In genomic region chr6:10692965-10693538, GRCh38 we compare ENCODE assay signal across 3 cellular contexts.
A peak's percentile ranks its signal among the peaks of the same experiment; 100 is the strongest.
TF ChIP-seq lines count a peak whose summit lies in the region.

No MANE protein-coding gene starts in this region.

TF ChIP-seq in A549, 52 proteins besides CTCF, POLR2A, EP300 and RAD21:
- TF ChIP-seq CEBPB (IDR thresholded peaks at IDR 0.05) (no peak), RARB (CRISPR knock-in tag; IDR thresholded peaks at IDR 0.05) (no peak), FOSL2 (IDR thresholded peaks at IDR 0.05) (no peak), FOSL2 (CRISPR knock-in tag; IDR thresholded peaks at IDR 0.05) (no peak), NFE2L2 (conservative IDR thresholded peaks at IDR 0.05; ENCODE audit: low read length) (no peak), TP53 (CRISPR knock-in tag; IDR thresholded peaks at IDR 0.05) (no peak), HES2 (IDR thresholded peaks at IDR 0.05) (no peak)
- TF ChIP-seq, protein P1, sequence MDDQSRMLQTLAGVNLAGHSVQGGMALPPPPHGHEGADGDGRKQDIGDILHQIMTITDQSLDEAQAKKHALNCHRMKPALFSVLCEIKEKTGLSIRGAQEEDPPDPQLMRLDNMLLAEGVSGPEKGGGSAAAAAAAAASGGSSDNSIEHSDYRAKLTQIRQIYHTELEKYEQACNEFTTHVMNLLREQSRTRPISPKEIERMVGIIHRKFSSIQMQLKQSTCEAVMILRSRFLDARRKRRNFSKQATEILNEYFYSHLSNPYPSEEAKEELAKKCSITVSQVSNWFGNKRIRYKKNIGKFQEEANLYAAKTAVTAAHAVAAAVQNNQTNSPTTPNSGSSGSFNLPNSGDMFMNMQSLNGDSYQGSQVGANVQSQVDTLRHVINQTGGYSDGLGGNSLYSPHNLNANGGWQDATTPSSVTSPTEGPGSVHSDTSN (IDR thresholded peaks at IDR 0.05) = no peak

TF ChIP-seq in HCT116, 20 proteins besides CTCF, POLR2A, EP300 and RAD21:
- TF ChIP-seq EZH2phosphoT487 (IDR thresholded peaks at IDR 0.05; ENCODE audit: borderline replicate concordance) (no peak), REST (IDR thresholded peaks at IDR 0.05; ENCODE audit: low read depth) (no peak), MAX (IDR thresholded peaks at IDR 0.05) (no peak), SRF (IDR thresholded peaks at IDR 0.05; ENCODE audit: low read depth) (no peak), TCF7L2 (IDR thresholded peaks at IDR 0.05; ENCODE audit: borderline replicate concordance, extremely low read depth, insufficient read depth, insufficient read length) (no peak), POLR2AphosphoS5 (IDR thresholded peaks at IDR 0.05; ENCODE audit: low read depth, low read length) (no peak), EZH2 (IDR thresholded peaks at IDR 0.05) (no peak), CBX3 (IDR thresholded peaks at IDR 0.05; ENCODE audit: low read depth) (no peak)
- TF ChIP-seq, protein P2, sequence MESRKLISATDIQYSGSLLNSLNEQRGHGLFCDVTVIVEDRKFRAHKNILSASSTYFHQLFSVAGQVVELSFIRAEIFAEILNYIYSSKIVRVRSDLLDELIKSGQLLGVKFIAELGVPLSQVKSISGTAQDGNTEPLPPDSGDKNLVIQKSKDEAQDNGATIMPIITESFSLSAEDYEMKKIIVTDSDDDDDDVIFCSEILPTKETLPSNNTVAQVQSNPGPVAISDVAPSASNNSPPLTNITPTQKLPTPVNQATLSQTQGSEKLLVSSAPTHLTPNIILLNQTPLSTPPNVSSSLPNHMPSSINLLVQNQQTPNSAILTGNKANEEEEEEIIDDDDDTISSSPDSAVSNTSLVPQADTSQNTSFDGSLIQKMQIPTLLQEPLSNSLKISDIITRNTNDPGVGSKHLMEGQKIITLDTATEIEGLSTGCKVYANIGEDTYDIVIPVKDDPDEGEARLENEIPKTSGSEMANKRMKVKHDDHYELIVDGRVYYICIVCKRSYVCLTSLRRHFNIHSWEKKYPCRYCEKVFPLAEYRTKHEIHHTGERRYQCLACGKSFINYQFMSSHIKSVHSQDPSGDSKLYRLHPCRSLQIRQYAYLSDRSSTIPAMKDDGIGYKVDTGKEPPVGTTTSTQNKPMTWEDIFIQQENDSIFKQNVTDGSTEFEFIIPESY (IDR thresholded peaks at IDR 0.05; ENCODE audit: extremely low read depth, insufficient replicate concordance, low read length) = no peak
- TF ChIP-seq, protein P3, sequence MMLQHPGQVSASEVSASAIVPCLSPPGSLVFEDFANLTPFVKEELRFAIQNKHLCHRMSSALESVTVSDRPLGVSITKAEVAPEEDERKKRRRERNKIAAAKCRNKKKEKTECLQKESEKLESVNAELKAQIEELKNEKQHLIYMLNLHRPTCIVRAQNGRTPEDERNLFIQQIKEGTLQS (IDR thresholded peaks at IDR 0.05) = no peak

TF ChIP-seq in K562, 482 proteins besides CTCF, POLR2A, EP300 and RAD21:
- TF ChIP-seq RBM14 (IDR thresholded peaks at IDR 0.05; ENCODE audit: borderline replicate concordance, insufficient read depth, low read depth, low read length) (no peak), TCF15 (CRISPR knock-in tag; IDR thresholded peaks at IDR 0.05) (no peak), JUN (IDR thresholded peaks at IDR 0.05; ENCODE audit: borderline replicate concordance, low read depth, low read length) (no peak), JUN (CRISPR knock-in tag; IDR thresholded peaks at IDR 0.05; ENCODE audit: borderline replicate concordance) (no peak), ZNF655 (CRISPR knock-in tag; IDR thresholded peaks at IDR 0.05) (no peak), SIX5 (IDR thresholded peaks at IDR 0.05; ENCODE audit: borderline replicate concordance in 1 of 2, insufficient read depth in 1 of 2, low read depth in 1 of 2, low read length in 2 of 2) (no peak), ZNF561 (CRISPR knock-in tag; conservative IDR thresholded peaks at IDR 0.05) (peak; percentile 70; the same call in 1 of the 2 replicates), CEBPG (CRISPR knock-in tag; IDR thresholded peaks at IDR 0.05) (no peak), CEBPG (tag; conservative IDR thresholded peaks at IDR 0.05 in 1 of 2, IDR thresholded peaks at IDR 0.05 in 1 of 2) (no peak), ZNF280A (IDR thresholded peaks at IDR 0.05; ENCODE audit: low read depth, partially characterized antibody) (peak; percentile 96), CBX3 (IDR thresholded peaks at IDR 0.05; ENCODE audit: borderline replicate concordance in 1 of 2, low read length in 2 of 2) (peak in 1 of 2 experiments; percentile 93; a peak in 1 of 3 replicates), KLF6 (CRISPR knock-in tag; IDR thresholded peaks at IDR 0.05; ENCODE audit: borderline replicate concordance) (no peak), ZKSCAN3 (CRISPR knock-in tag; IDR thresholded peaks at IDR 0.05) (no peak), ESRRA (IDR thresholded peaks at IDR 0.05; ENCODE audit: borderline replicate concordance, low read depth) (no peak), ZNF609 (CRISPR knock-in tag; IDR thresholded peaks at IDR 0.05; ENCODE audit: borderline replicate concordance) (no peak), TRIM28 (IDR thresholded peaks at IDR 0.05) (peak; percentile 56; the same call in 1 of the 2 replicates), TSC22D4 (tag; IDR thresholded peaks at IDR 0.05) (no peak), CHCHD3 (CRISPR knock-in tag; IDR thresholded peaks at IDR 0.05) (no peak), EZH2 (IDR thresholded peaks at IDR 0.05; ENCODE audit: borderline replicate concordance, low read depth, low read length) (no peak), ZNF766 (CRISPR knock-in tag; conservative IDR thresholded peaks at IDR 0.05) (no peak), RBM34 (IDR thresholded peaks at IDR 0.05; ENCODE audit: borderline replicate concordance, insufficient read depth, low read length) (no peak), THRAP3 (IDR thresholded peaks at IDR 0.05; ENCODE audit: borderline replicate concordance) (no peak), CBX5 (IDR thresholded peaks at IDR 0.05; ENCODE audit: borderline replicate concordance, low read depth) (peak; percentile 75; the same call in 1 of the 2 replicates), E2F4 (CRISPR knock-in tag; IDR thresholded peaks at IDR 0.05; ENCODE audit: low read depth) (0 out of 2 replicates have a peak, but pooled peaks have one; percentile 17), ZBTB1 (CRISPR knock-in tag; IDR thresholded peaks at IDR 0.05; ENCODE audit: borderline replicate concordance, low read depth) (no peak), CCAR2 (IDR thresholded peaks at IDR 0.05; ENCODE audit: low read depth, low read length) (no peak)
- TF ChIP-seq, protein P4, sequence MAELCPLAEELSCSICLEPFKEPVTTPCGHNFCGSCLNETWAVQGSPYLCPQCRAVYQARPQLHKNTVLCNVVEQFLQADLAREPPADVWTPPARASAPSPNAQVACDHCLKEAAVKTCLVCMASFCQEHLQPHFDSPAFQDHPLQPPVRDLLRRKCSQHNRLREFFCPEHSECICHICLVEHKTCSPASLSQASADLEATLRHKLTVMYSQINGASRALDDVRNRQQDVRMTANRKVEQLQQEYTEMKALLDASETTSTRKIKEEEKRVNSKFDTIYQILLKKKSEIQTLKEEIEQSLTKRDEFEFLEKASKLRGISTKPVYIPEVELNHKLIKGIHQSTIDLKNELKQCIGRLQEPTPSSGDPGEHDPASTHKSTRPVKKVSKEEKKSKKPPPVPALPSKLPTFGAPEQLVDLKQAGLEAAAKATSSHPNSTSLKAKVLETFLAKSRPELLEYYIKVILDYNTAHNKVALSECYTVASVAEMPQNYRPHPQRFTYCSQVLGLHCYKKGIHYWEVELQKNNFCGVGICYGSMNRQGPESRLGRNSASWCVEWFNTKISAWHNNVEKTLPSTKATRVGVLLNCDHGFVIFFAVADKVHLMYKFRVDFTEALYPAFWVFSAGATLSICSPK (IDR thresholded peaks at IDR 0.05; ENCODE audit: borderline replicate concordance) = no peak
- TF ChIP-seq, protein P5, sequence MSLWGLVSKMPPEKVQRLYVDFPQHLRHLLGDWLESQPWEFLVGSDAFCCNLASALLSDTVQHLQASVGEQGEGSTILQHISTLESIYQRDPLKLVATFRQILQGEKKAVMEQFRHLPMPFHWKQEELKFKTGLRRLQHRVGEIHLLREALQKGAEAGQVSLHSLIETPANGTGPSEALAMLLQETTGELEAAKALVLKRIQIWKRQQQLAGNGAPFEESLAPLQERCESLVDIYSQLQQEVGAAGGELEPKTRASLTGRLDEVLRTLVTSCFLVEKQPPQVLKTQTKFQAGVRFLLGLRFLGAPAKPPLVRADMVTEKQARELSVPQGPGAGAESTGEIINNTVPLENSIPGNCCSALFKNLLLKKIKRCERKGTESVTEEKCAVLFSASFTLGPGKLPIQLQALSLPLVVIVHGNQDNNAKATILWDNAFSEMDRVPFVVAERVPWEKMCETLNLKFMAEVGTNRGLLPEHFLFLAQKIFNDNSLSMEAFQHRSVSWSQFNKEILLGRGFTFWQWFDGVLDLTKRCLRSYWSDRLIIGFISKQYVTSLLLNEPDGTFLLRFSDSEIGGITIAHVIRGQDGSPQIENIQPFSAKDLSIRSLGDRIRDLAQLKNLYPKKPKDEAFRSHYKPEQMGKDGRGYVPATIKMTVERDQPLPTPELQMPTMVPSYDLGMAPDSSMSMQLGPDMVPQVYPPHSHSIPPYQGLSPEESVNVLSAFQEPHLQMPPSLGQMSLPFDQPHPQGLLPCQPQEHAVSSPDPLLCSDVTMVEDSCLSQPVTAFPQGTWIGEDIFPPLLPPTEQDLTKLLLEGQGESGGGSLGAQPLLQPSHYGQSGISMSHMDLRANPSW (CRISPR knock-in tag; IDR thresholded peaks at IDR 0.05) = peak; percentile 55; the same call in 1 of the 2 replicates
TF ChIP-seq in K562: peak in this region for 7.
